In genomic region chr6:127886603-127887002, GRCh38 we compare ENCODE assay signal across 22 cellular contexts. TPM values are rescaled to one million over a fixed set of nuclear protein-coding genes. Genes with fewer than 3 reads are reported as not detected.
"Had no signal": no experiment of that assay in that cellular context is flagged by ENCODE, and none has a peak within 500 bp of the region (broad histone marks: within the 10 kb centered on the region; RNA-seq: fewer than 3 reads in every experiment).

No MANE protein-coding gene starts in this region.

- H2AFZ ChIP-seq: parathyroid adenoma had no signal

- H3K27ac Mint-ChIP-seq: activated naive CD4-positive, alpha-beta T cell treated with anti-CD3 and anti-CD28 coated beads, Interleukin-2, amount 10 ng/mL, durations not matched to agents 7 days and 5 days; brain; memory B cell; nephron progenitor cell; stimulated activated memory B cell treated with anti-CD40 and anti-IgM and Interleukin-4, amounts not matched to agents 10 μg/mL and 1 μg/mL and 100 μg/mL, for 72 hours; type B pancreatic cell had no signal

- H3K9ac ChIP-seq: parathyroid adenoma had no signal

- H3K27me3 ChIP-seq: esophagus muscularis mucosa, heart left ventricle had no signal

- H3K27ac ChIP-seq: esophagus muscularis mucosa, heart left ventricle, parathyroid adenoma, thoracic aorta, WERI-Rb-1 had no signal

- H3K4me3 Mint-ChIP-seq: activated naive CD4-positive, alpha-beta T cell treated with anti-CD3 and anti-CD28 coated beads, Interleukin-2, amount 10 ng/mL, durations not matched to agents 7 days and 5 days; brain; memory B cell; nephron progenitor cell; stimulated activated memory B cell treated with anti-CD40 and anti-IgM and Interleukin-4, amounts not matched to agents 10 μg/mL and 1 μg/mL and 100 μg/mL, for 72 hours; type B pancreatic cell had no signal

- H3K9me3 ChIP-seq: esophagus muscularis mucosa, heart left ventricle, thoracic aorta had no signal

- H3K36me3 Mint-ChIP-seq: brain; memory B cell; stimulated activated memory B cell treated with anti-CD40 and anti-IgM and Interleukin-4, amounts not matched to agents 10 μg/mL and 1 μg/mL and 100 μg/mL, for 72 hours; type B pancreatic cell had no signal

- DNase-seq: activated CD4-positive, CD25-positive, alpha-beta regulatory T cell treated with anti-CD3 and anti-CD28 coated beads, Interleukin-2, amount 50 U/mL, for 72 hours; activated effector memory CD4-positive, alpha-beta T cell treated with anti-CD3 and anti-CD28 coated beads, Interleukin-2, amount 50 U/mL, for 16 hours; activated naive CD4-positive, alpha-beta T cell treated with anti-CD3 and anti-CD28 coated beads, Interleukin-2, amount 10 ng/mL, durations not matched to agents 7 days and 5 days; aorta; caudate nucleus; heart left ventricle; islet precursor cell; left cardiac atrium; nephron progenitor cell; small intestine; stimulated activated CD4-positive, alpha-beta T cell treated with anti-CD3 and anti-CD28 coated beads, Interleukin-15, amount 100 ng/mL, for 24 hours; T-helper 1 cell; WERI-Rb-1 had no signal

- H3K27me3 Mint-ChIP-seq: activated naive CD4-positive, alpha-beta T cell treated with anti-CD3 and anti-CD28 coated beads, Interleukin-2, amount 10 ng/mL, durations not matched to agents 7 days and 5 days; memory B cell; stimulated activated memory B cell treated with anti-CD40 and anti-IgM and Interleukin-4, amounts not matched to agents 10 μg/mL and 1 μg/mL and 100 μg/mL, for 72 hours; type B pancreatic cell had no signal

- H3K4me1 ChIP-seq: esophagus muscularis mucosa, heart left ventricle, parathyroid adenoma had no signal

- H3K36me3 ChIP-seq: esophagus muscularis mucosa, heart left ventricle, thoracic aorta, WERI-Rb-1 had no signal

- ATAC-seq: heart left ventricle; left cardiac atrium; sciatic nerve; stimulated activated memory B cell treated with anti-CD40 and anti-IgM and Interleukin-4, amounts not matched to agents 10 μg/mL and 1 μg/mL and 100 μg/mL, for 72 hours had no signal

- H3K4me3 ChIP-seq: esophagus muscularis mucosa, heart left ventricle, thoracic aorta had no signal

- H3K9me3 Mint-ChIP-seq: brain, nephron progenitor cell had no signal

- H3K4me1 Mint-ChIP-seq: brain; memory B cell; nephron progenitor cell; stimulated activated memory B cell treated with anti-CD40 and anti-IgM and Interleukin-4, amounts not matched to agents 10 μg/mL and 1 μg/mL and 100 μg/mL, for 72 hours had no signal

RNA-seq across cellular contexts. Expression of gene THEMIS, which starts 14.3 kb away (rescaled TPM):
- total RNA-seq: myocyte had no signal
